Comparison of ENCODE assay signal across 9 cellular contexts in the genomic region with DNA sequence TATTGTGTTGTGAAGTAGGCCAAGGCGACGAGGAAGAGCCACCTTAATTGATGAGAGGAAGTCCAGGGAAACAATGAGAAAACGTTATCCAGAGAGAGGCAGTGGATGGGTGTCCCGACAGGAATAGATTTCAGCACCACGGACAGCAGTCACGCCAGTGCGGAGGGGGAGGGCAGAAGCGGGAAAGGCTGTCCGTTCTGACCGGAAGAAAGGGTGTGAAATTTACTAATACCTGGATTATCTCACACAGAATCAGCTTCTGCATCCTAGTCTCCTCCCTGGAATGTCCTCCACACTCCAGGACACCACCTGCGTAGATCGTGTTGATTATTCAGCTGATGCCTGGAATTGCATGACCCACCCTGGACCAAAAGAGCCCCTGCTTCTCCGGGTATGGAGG. TPM values are rescaled to one million over a fixed set of nuclear protein-coding genes. Genes with fewer than 3 reads are reported as not detected.
A peak's percentile ranks its signal among the peaks of the same experiment; 100 is the strongest.
DNase-seq lines count a peak whose midpoint lies in the region; ATAC-seq and TF ChIP-seq lines count a peak whose summit lies in the region.
"Had no signal": no experiment of that assay in that cellular context is flagged by ENCODE, and none has a peak within 500 bp of the region (broad histone marks: within the 10 kb centered on the region; RNA-seq: fewer than 3 reads in every experiment).

No MANE protein-coding gene starts in this region.

- H3K9me3 ChIP-seq in CD4-positive, alpha-beta T cell (ENCODE audit: control insufficient read depth, low read length): no peaks in the 10 kb centered on the region

- CTCF ChIA-PET in CD4-positive, alpha-beta T cell (lab: Charles Lee): interaction anchor here (0.7 kb wide), 1 partner anchor 10 kb away, joined by 3 read pairs; no protein-coding TSS in a partner anchor

- POLR2A ChIA-PET in CD4-positive, alpha-beta T cell (lab: Charles Lee): no interaction called here
- POLR2A ChIA-PET in naive thymus-derived CD8-positive, alpha-beta T cell (lab: Charles Lee): no interaction called here

- peaks cover 48% of the 10 kb centered on the region for H3K27me3 Mint-ChIP-seq in CD4-positive, alpha-beta T cell
- peaks cover 28 to 77% (median 51%) of the 10 kb centered on the region in 5 donors for H3K27me3 Mint-ChIP-seq in naive thymus-derived CD8-positive, alpha-beta T cell
- H3K27me3 Mint-ChIP-seq in glutamatergic neuron (ENCODE audit: unreplicated experiment): peaks cover 12% of the 10 kb centered on the region

- H3K36me3 Mint-ChIP-seq in CD4-positive, alpha-beta T cell (ENCODE audit: low read depth): no peaks in the 10 kb centered on the region
- peaks cover 0 to 5% (median 0%) of the 10 kb centered on the region in 3 donors for H3K36me3 Mint-ChIP-seq in naive thymus-derived CD8-positive, alpha-beta T cell
- H3K36me3 Mint-ChIP-seq in glutamatergic neuron (ENCODE audit: unreplicated experiment): no peaks in the 10 kb centered on the region

- ATAC-seq in CD4-positive, alpha-beta T cell (ENCODE audit: poor library complexity): no peak
- ATAC-seq in naive thymus-derived CD8-positive, alpha-beta T cell: no peak
- ATAC-seq in GM21390 (IDR thresholded peaks at IDR 0.05; ENCODE audit: unreplicated experiment): no peak

- TF ChIP-seq CTCF in CD4-positive, alpha-beta T cell (IDR thresholded peaks at IDR 0.05): no peak
- TF ChIP-seq CTCF in epithelial cell of esophagus (IDR thresholded peaks at IDR 0.05; ENCODE audit: insufficient read depth, low read depth, low read length, missing control alignments) (no peak), glutamatergic neuron (IDR thresholded peaks at IDR 0.05; ENCODE audit: partially characterized antibody, unreplicated experiment) (no peak)

- intact Hi-C loops in CD4-positive, alpha-beta T cell (cut with DNase I, micrococcal nuclease): loop anchor here (2.0 to 5.0 kb wide), 2 partner anchors 307 kb away; no protein-coding TSS in a partner anchor

- no peak overlapping the region for H3K4me3 Mint-ChIP-seq in CD4-positive, alpha-beta T cell
- H3K4me3 Mint-ChIP-seq in naive thymus-derived CD8-positive, alpha-beta T cell: no peak overlapping the region
- H3K4me3 Mint-ChIP-seq in glutamatergic neuron (ENCODE audit: unreplicated experiment): no peak overlapping the region

- DNase-seq in CD4-positive, alpha-beta T cell: peak in 7 of 10 experiments; percentile 11 to 38 (median 16)
- peak; percentile 6 for DNase-seq in KG1 (lab: John Stamatoyannopoulos, UW)
- DNase-seq in activated CD4-positive, alpha-beta T cell treated with anti-CD3 and anti-CD28 coated beads, Interleukin-2, amount 50 U/mL, for 4 hours: peak; percentile 1 to 10
- peak; percentile 67 for DNase-seq in epithelial cell of esophagus (ENCODE audit: low read depth)
- DNase-seq in naive thymus-derived CD8-positive, alpha-beta T cell: peak in 7 of 10 donors; percentile 7 to 36 (median 22)
- no peak for DNase-seq in glutamatergic neuron
- no peak for DNase-seq in cortex of kidney (lab: John Stamatoyannopoulos, UW)

- H3K27ac ChIP-seq in CD4-positive, alpha-beta T cell (ENCODE audit: low read depth, low read length): no peak overlapping the region

- no peaks in the 10 kb centered on the region for H3K9me3 Mint-ChIP-seq in CD4-positive, alpha-beta T cell
- H3K9me3 Mint-ChIP-seq in naive thymus-derived CD8-positive, alpha-beta T cell: peaks cover 0 to 9% (median 3%) of the 10 kb centered on the region in 9 donors
- peaks cover 2% of the 10 kb centered on the region for H3K9me3 Mint-ChIP-seq in glutamatergic neuron (ENCODE audit: unreplicated experiment)

- H3K27ac Mint-ChIP-seq in CD4-positive, alpha-beta T cell: no peak overlapping the region
- H3K27ac Mint-ChIP-seq in naive thymus-derived CD8-positive, alpha-beta T cell: no peak overlapping the region
- no peak overlapping the region for H3K27ac Mint-ChIP-seq in glutamatergic neuron (ENCODE audit: unreplicated experiment)

- H3K27me3 ChIP-seq in CD4-positive, alpha-beta T cell (ENCODE audit: control insufficient read depth, insufficient read depth, low read length): peaks cover 16% of the 10 kb centered on the region

- no peaks in the 10 kb centered on the region for H3K4me1 Mint-ChIP-seq in CD4-positive, alpha-beta T cell (ENCODE audit: low read depth)
- peaks cover 0 to 6% (median 5%) of the 10 kb centered on the region in 4 donors for H3K4me1 Mint-ChIP-seq in naive thymus-derived CD8-positive, alpha-beta T cell
- peaks cover 5% of the 10 kb centered on the region for H3K4me1 Mint-ChIP-seq in glutamatergic neuron (ENCODE audit: low read depth, unreplicated experiment)

- H3K4me3 ChIP-seq in epithelial cell of esophagus (ENCODE audit: low read length): no peak overlapping the region

RNA-seq across cellular contexts. Expression of gene BPIFA3, which starts 7.4 kb away (rescaled TPM):
- not detected for total RNA-seq in CD4-positive, alpha-beta T cell
- total RNA-seq in naive thymus-derived CD8-positive, alpha-beta T cell: not detected
- polyA plus RNA-seq in naive thymus-derived CD8-positive, alpha-beta T cell: not detected
- total RNA-seq in glutamatergic neuron (ENCODE audit: unreplicated experiment): not detected
- total RNA-seq: urinary bladder had no signal
- polyA plus RNA-seq: urinary bladder had no signal

RNA-seq across cellular contexts. Expression of gene BPIFA1, which starts 26.0 kb away (rescaled TPM):
- not detected for total RNA-seq in CD4-positive, alpha-beta T cell
- not detected for total RNA-seq in naive thymus-derived CD8-positive, alpha-beta T cell
- not detected for polyA plus RNA-seq in naive thymus-derived CD8-positive, alpha-beta T cell
- not detected for total RNA-seq in glutamatergic neuron (ENCODE audit: unreplicated experiment)
- total RNA-seq: urinary bladder had no signal
- polyA plus RNA-seq: urinary bladder had no signal

RNA-seq across cellular contexts. Expression of gene BPIFA2, which starts 41.8 kb away (rescaled TPM):
- not detected for total RNA-seq in CD4-positive, alpha-beta T cell
- total RNA-seq in naive thymus-derived CD8-positive, alpha-beta T cell: not detected
- polyA plus RNA-seq in naive thymus-derived CD8-positive, alpha-beta T cell: not detected
- not detected for total RNA-seq in glutamatergic neuron (ENCODE audit: unreplicated experiment)
- total RNA-seq: urinary bladder had no signal
- polyA plus RNA-seq: urinary bladder had no signal

Comparison
In these comparisons a context has a peak if more than half of its experiments do, and no peak if none do; other contexts are left out.
1. DNase-seq: peak in CD4-positive, alpha-beta T cell (7 of 10), KG1 (single experiment), activated CD4-positive, alpha-beta T cell treated with anti-CD3 and anti-CD28 coated beads, Interleukin-2, amount 50 U/mL, for 4 hours (2 of 2), epithelial cell of esophagus (single experiment) and naive thymus-derived CD8-positive, alpha-beta T cell (7 of 10); none in glutamatergic neuron (single experiment) and cortex of kidney (single experiment).